ENCODE assay signal across 1 cellular context in genomic region chr16:89761304-89761922, GRCh38.
TF ChIP-seq lines count a peak whose summit lies in the region.

No MANE protein-coding gene starts in this region.

TF ChIP-seq in GM23338, 12 proteins besides CTCF, POLR2A, EP300 and RAD21 (continued from another document):
- TF ChIP-seq ZNF462 (CRISPR knock-in tag; IDR thresholded peaks at IDR 0.05) (no peak), REST (IDR thresholded peaks at IDR 0.05; ENCODE audit: unreplicated experiment) (no peak), NANOG (IDR thresholded peaks at IDR 0.05; ENCODE audit: borderline replicate concordance) (no peak), ETS1 (IDR thresholded peaks at IDR 0.05) (no peak), EZH2phosphoT487 (IDR thresholded peaks at IDR 0.05; ENCODE audit: unreplicated experiment) (no peak), ZNF114 (CRISPR knock-in tag; IDR thresholded peaks at IDR 0.05) (no peak)
